Comparison of ENCODE assay signal across 27 cellular contexts in the genomic region with DNA sequence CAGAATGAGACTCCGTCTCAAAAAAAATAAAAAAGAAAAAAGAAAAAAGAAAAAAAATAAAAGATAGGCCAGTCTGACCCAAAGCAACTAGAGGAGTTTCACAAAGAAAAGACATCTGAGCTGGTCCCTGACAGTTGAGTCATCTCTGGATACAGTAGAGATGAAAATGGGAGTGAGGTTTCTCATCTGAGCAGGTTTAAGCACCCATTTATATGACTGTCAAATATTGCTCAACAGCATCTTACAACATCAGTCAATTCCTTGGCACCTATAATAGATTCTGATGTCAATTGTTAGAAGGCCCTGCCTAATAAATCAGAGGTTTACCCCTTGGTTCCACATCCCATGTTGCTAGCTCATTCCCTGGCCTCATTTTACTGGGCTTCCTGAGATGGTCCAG.
"Had no signal": no experiment of that assay in that cellular context is flagged by ENCODE, and none has a peak within 500 bp of the region (broad histone marks: within the 10 kb centered on the region; RNA-seq: fewer than 3 reads in every experiment).

No MANE protein-coding gene starts in this region.

- H3K27me3 ChIP-seq: colonic mucosa, esophagus muscularis mucosa, esophagus squamous epithelium, foreskin keratinocyte, gastrocnemius medialis, heart right ventricle had no signal

- DNase-seq: colonic mucosa; cortex of kidney; dermis blood vessel endothelial cell; dorsolateral prefrontal cortex; effector CD4-positive, alpha-beta T cell; effector CD8-positive, alpha-beta T cell; effector memory CD4-positive, alpha-beta T cell; effector memory CD8-positive, alpha-beta T cell; endodermal cell; erythroblast; esophagus squamous epithelium; foreskin fibroblast; foreskin keratinocyte; foreskin melanocyte; gastrocnemius medialis; glutamatergic neuron; head of caudate nucleus; heart left ventricle; heart right ventricle had no signal

- H3K4me1 ChIP-seq: colonic mucosa, esophagus muscularis mucosa, esophagus squamous epithelium, foreskin keratinocyte, gastrocnemius medialis, heart left ventricle, heart right ventricle had no signal

- H3K9me3 ChIP-seq: colonic mucosa, esophagus muscularis mucosa, esophagus squamous epithelium, gastrocnemius medialis had no signal

- H3K27ac ChIP-seq: colonic mucosa, coronary artery, dorsolateral prefrontal cortex, epithelial cell of prostate, esophagus muscularis mucosa, esophagus squamous epithelium, foreskin keratinocyte, gastrocnemius medialis, heart left ventricle, heart right ventricle had no signal

- H3K4me3 ChIP-seq: colonic mucosa, coronary artery, dorsolateral prefrontal cortex, esophagus muscularis mucosa, esophagus squamous epithelium, gastrocnemius medialis, heart left ventricle, heart right ventricle had no signal

- FAIRE-seq: colon, endometrium, endothelial cell of umbilical vein, frontal cortex had no signal

- ATAC-seq: effector memory CD8-positive, alpha-beta T cell; esophagus mucosa; foreskin keratinocyte; heart left ventricle had no signal

- H3K36me3 ChIP-seq: colonic mucosa, esophagus muscularis mucosa, esophagus squamous epithelium, gastrocnemius medialis, heart left ventricle, heart right ventricle had no signal
